In genomic region chr16:2319606-2320005, GRCh38 we compare ENCODE assay signal across 21 cellular contexts. TPM values are rescaled to one million over a fixed set of nuclear protein-coding genes. Genes with fewer than 3 reads are reported as not detected.
"Had no signal": no experiment of that assay in that cellular context is flagged by ENCODE, and none has a peak within 500 bp of the region (broad histone marks: within the 10 kb centered on the region; RNA-seq: fewer than 3 reads in every experiment).

No MANE protein-coding gene starts in this region.

- H3K36me3 ChIP-seq: SJSA1 had no signal

- H3K9me3 ChIP-seq: SJSA1 had no signal

- ATAC-seq: HepG2 had no signal

- H3K4me3 ChIP-seq: SJSA1, SK-N-MC had no signal

- H3K27ac ChIP-seq: SJSA1, SK-N-MC had no signal

- DNase-seq: KBM-7, NCI-H1092, NCI-H1105 treated with DMSO at 0.1 percent for 48 hours, NCI-H1417 treated with DMSO at 0.1 percent for 48 hours, NCI-H146, NCI-H1694 treated with DMSO at 0.1 percent for 48 hours, NCI-H1930, NCI-H2081, NCI-H2107, NCI-H2227 treated with DMSO at 0.1 percent for 48 hours, NCI-H510A, NCI-H524 treated with DMSO at 0.1 percent for 48 hours, NCI-H69, NCI-H774, Right ventricle myocardium superior, RPMI8226, SIG-M5 had no signal

- FAIRE-seq: HepG2, RCC 7860 had no signal

- H3K4me1 ChIP-seq: SJSA1 had no signal

RNA-seq across cellular contexts. Expression of gene ABCA3, which starts 20.9 kb away (rescaled TPM):
- total RNA-seq: SJSA1 had no signal
